In genomic region chr5:81506900-81507588, GRCh38 we compare ENCODE assay signal across 2 cellular contexts.
TF ChIP-seq lines count a peak whose summit lies in the region.

No MANE protein-coding gene starts in this region.

TF ChIP-seq in HCT116, 20 proteins besides CTCF, POLR2A, EP300 and RAD21 (continued from another document):
- TF ChIP-seq CEBPB (IDR thresholded peaks at IDR 0.05; ENCODE audit: low read depth) (0 out of 2 replicates have a peak, but pooled peaks have one; percentile 26), SRF (IDR thresholded peaks at IDR 0.05; ENCODE audit: low read depth) (peak; percentile 35; the same call in 1 of the 2 replicates), EZH2 (IDR thresholded peaks at IDR 0.05) (no peak), FOSL1 (IDR thresholded peaks at IDR 0.05; ENCODE audit: low read depth) (no peak)

TF ChIP-seq in GM12878, 131 proteins besides CTCF, POLR2A, EP300 and RAD21 (continued from another document and continues in another):
- TF ChIP-seq RB1 (IDR thresholded peaks at IDR 0.05; ENCODE audit: borderline replicate concordance), result peak; percentile 54; the same call in 1 of the 2 replicates
- TF ChIP-seq MTA3 (IDR thresholded peaks at IDR 0.05; ENCODE audit: borderline replicate concordance, low read length), result no peak
- TF ChIP-seq ZNF384 (IDR thresholded peaks at IDR 0.05; ENCODE audit: borderline replicate concordance, low read depth, low read length), result peak; percentile 92
- TF ChIP-seq CUX1 (IDR thresholded peaks at IDR 0.05; ENCODE audit: insufficient replicate concordance, low read depth, low read length), result no peak
- TF ChIP-seq, protein P1, sequence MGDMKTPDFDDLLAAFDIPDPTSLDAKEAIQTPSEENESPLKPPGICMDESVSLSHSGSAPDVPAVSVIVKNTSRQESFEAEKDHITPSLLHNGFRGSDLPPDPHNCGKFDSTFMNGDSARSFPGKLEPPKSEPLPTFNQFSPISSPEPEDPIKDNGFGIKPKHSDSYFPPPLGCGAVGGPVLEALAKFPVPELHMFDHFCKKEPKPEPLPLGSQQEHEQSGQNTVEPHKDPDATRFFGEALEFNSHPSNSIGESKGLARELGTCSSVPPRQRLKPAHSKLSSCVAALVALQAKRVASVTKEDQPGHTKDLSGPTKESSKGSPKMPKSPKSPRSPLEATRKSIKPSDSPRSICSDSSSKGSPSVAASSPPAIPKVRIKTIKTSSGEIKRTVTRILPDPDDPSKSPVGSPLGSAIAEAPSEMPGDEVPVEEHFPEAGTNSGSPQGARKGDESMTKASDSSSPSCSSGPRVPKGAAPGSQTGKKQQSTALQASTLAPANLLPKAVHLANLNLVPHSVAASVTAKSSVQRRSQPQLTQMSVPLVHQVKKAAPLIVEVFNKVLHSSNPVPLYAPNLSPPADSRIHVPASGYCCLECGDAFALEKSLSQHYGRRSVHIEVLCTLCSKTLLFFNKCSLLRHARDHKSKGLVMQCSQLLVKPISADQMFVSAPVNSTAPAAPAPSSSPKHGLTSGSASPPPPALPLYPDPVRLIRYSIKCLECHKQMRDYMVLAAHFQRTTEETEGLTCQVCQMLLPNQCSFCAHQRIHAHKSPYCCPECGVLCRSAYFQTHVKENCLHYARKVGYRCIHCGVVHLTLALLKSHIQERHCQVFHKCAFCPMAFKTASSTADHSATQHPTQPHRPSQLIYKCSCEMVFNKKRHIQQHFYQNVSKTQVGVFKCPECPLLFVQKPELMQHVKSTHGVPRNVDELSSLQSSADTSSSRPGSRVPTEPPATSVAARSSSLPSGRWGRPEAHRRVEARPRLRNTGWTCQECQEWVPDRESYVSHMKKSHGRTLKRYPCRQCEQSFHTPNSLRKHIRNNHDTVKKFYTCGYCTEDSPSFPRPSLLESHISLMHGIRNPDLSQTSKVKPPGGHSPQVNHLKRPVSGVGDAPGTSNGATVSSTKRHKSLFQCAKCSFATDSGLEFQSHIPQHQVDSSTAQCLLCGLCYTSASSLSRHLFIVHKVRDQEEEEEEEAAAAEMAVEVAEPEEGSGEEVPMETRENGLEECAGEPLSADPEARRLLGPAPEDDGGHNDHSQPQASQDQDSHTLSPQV (IDR thresholded peaks at IDR 0.05), result peak; percentile 59; the same call in 1 of the 2 replicates
- no peak for TF ChIP-seq NR2C2 (IDR thresholded peaks at IDR 0.05; ENCODE audit: borderline replicate concordance, control insufficient read depth, insufficient read length, low read depth)
- peak; percentile 92; the same call in 1 of the 2 replicates for TF ChIP-seq SMC3 (IDR thresholded peaks at IDR 0.05; ENCODE audit: borderline replicate concordance, low read length)
- TF ChIP-seq HDAC2 (IDR thresholded peaks at IDR 0.05), result no peak
- peak; percentile 85 for TF ChIP-seq JUNB (IDR thresholded peaks at IDR 0.05)
- TF ChIP-seq CREM (IDR thresholded peaks at IDR 0.05; ENCODE audit: low read depth), result peak; percentile 69
- TF ChIP-seq NBN (IDR thresholded peaks at IDR 0.05), result 0 out of 2 replicates have a peak, but pooled peaks have one; percentile 32
- TF ChIP-seq SREBF2 (IDR thresholded peaks at IDR 0.05; ENCODE audit: low read length), result no peak
- no peak for TF ChIP-seq RBBP5 (conservative IDR thresholded peaks at IDR 0.05)
- TF ChIP-seq, protein P2, sequence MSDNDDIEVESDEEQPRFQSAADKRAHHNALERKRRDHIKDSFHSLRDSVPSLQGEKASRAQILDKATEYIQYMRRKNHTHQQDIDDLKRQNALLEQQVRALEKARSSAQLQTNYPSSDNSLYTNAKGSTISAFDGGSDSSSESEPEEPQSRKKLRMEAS (IDR thresholded peaks at IDR 0.05; ENCODE audit: low read depth, low read length), result no peak
- TF ChIP-seq, protein P3, sequence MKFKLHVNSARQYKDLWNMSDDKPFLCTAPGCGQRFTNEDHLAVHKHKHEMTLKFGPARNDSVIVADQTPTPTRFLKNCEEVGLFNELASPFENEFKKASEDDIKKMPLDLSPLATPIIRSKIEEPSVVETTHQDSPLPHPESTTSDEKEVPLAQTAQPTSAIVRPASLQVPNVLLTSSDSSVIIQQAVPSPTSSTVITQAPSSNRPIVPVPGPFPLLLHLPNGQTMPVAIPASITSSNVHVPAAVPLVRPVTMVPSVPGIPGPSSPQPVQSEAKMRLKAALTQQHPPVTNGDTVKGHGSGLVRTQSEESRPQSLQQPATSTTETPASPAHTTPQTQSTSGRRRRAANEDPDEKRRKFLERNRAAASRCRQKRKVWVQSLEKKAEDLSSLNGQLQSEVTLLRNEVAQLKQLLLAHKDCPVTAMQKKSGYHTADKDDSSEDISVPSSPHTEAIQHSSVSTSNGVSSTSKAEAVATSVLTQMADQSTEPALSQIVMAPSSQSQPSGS (IDR thresholded peaks at IDR 0.05; ENCODE audit: low read length), result peak; percentile 95
- no peak for TF ChIP-seq REST (IDR thresholded peaks at IDR 0.05; ENCODE audit: low read depth, low read length)
- TF ChIP-seq NFIC (IDR thresholded peaks at IDR 0.05; ENCODE audit: low read depth, low read length), result peak; percentile 41; the same call in 1 of the 2 replicates
- TF ChIP-seq RFX5 (IDR thresholded peaks at IDR 0.05; ENCODE audit: low read depth, low read length), result no peak; the same call in 1 of the 2 replicates
- TF ChIP-seq, protein P4, sequence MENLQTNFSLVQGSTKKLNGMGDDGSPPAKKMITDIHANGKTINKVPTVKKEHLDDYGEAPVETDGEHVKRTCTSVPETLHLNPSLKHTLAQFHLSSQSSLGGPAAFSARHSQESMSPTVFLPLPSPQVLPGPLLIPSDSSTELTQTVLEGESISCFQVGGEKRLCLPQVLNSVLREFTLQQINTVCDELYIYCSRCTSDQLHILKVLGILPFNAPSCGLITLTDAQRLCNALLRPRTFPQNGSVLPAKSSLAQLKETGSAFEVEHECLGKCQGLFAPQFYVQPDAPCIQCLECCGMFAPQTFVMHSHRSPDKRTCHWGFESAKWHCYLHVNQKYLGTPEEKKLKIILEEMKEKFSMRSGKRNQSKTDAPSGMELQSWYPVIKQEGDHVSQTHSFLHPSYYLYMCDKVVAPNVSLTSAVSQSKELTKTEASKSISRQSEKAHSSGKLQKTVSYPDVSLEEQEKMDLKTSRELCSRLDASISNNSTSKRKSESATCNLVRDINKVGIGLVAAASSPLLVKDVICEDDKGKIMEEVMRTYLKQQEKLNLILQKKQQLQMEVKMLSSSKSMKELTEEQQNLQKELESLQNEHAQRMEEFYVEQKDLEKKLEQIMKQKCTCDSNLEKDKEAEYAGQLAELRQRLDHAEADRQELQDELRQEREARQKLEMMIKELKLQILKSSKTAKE (IDR thresholded peaks at IDR 0.05; ENCODE audit: low read depth, poor library complexity, severe bottlenecking), result peak; percentile 74
- TF ChIP-seq NR2C1 (IDR thresholded peaks at IDR 0.05), result no peak
- TF ChIP-seq YY1 (IDR thresholded peaks at IDR 0.05; ENCODE audit: low read depth, low read length), result peak; percentile 58
- TF ChIP-seq LARP7 (IDR thresholded peaks at IDR 0.05), result no peak
- TF ChIP-seq HDAC6 (IDR thresholded peaks at IDR 0.05; ENCODE audit: unreplicated experiment), result no peak
- no peak for TF ChIP-seq CHD2 (IDR thresholded peaks at IDR 0.05; ENCODE audit: borderline replicate concordance, low read depth, low read length)
- TF ChIP-seq MYB (IDR thresholded peaks at IDR 0.05; ENCODE audit: borderline replicate concordance, low read depth, low read length), result no peak
- TF ChIP-seq MEF2A (IDR thresholded peaks at IDR 0.05; ENCODE audit: insufficient read depth, low read depth, low read length), result peak; percentile 99
- no peak for TF ChIP-seq SUZ12 (IDR thresholded peaks at IDR 0.05; ENCODE audit: unreplicated experiment)
- TF ChIP-seq FOXM1 (IDR thresholded peaks at IDR 0.05; ENCODE audit: low read depth, low read length), result peak; percentile 71
- no peak for TF ChIP-seq SPI1 (IDR thresholded peaks at IDR 0.05; ENCODE audit: borderline replicate concordance, insufficient read depth, low read depth, low read length)
- TF ChIP-seq ATF7 (IDR thresholded peaks at IDR 0.05; ENCODE audit: low read depth), result peak; percentile 93
- TF ChIP-seq, protein P5, sequence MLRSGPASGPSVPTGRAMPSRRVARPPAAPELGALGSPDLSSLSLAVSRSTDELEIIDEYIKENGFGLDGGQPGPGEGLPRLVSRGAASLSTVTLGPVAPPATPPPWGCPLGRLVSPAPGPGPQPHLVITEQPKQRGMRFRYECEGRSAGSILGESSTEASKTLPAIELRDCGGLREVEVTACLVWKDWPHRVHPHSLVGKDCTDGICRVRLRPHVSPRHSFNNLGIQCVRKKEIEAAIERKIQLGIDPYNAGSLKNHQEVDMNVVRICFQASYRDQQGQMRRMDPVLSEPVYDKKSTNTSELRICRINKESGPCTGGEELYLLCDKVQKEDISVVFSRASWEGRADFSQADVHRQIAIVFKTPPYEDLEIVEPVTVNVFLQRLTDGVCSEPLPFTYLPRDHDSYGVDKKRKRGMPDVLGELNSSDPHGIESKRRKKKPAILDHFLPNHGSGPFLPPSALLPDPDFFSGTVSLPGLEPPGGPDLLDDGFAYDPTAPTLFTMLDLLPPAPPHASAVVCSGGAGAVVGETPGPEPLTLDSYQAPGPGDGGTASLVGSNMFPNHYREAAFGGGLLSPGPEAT (IDR thresholded peaks at IDR 0.05; ENCODE audit: low read depth), result no peak
- TF ChIP-seq ZBED1 (IDR thresholded peaks at IDR 0.05; ENCODE audit: borderline replicate concordance), result peak; percentile 30; the same call in 1 of the 2 replicates
- TF ChIP-seq SMARCA5 (IDR thresholded peaks at IDR 0.05), result peak; percentile 52; the same call in 1 of the 2 replicates
- TF ChIP-seq, protein P6, sequence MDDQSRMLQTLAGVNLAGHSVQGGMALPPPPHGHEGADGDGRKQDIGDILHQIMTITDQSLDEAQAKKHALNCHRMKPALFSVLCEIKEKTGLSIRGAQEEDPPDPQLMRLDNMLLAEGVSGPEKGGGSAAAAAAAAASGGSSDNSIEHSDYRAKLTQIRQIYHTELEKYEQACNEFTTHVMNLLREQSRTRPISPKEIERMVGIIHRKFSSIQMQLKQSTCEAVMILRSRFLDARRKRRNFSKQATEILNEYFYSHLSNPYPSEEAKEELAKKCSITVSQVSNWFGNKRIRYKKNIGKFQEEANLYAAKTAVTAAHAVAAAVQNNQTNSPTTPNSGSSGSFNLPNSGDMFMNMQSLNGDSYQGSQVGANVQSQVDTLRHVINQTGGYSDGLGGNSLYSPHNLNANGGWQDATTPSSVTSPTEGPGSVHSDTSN (IDR thresholded peaks at IDR 0.05; ENCODE audit: insufficient replicate concordance, low read depth, low read length), result no peak
- TF ChIP-seq IKZF2 (IDR thresholded peaks at IDR 0.05), result peak in 1 of 2 experiments; percentile 16; a peak in 1 of 4 replicates
- TF ChIP-seq IRF4 (IDR thresholded peaks at IDR 0.05; ENCODE audit: low read depth, low read length), result no peak
- peak; percentile 84 for TF ChIP-seq MEF2B (IDR thresholded peaks at IDR 0.05; ENCODE audit: partially characterized antibody, poor library complexity, severe bottlenecking)
- TF ChIP-seq SMAD1 (IDR thresholded peaks at IDR 0.05; ENCODE audit: low read depth, partially characterized antibody), result no peak
- TF ChIP-seq RUNX3 (IDR thresholded peaks at IDR 0.05; ENCODE audit: low read length), result peak; percentile 48; the same call in 1 of the 2 replicates
- TF ChIP-seq ZNF24 (IDR thresholded peaks at IDR 0.05), result 0 out of 2 replicates have a peak, but pooled peaks have one; percentile 15
